27 cellular contexts compared by ENCODE assay signal in the genomic region with DNA sequence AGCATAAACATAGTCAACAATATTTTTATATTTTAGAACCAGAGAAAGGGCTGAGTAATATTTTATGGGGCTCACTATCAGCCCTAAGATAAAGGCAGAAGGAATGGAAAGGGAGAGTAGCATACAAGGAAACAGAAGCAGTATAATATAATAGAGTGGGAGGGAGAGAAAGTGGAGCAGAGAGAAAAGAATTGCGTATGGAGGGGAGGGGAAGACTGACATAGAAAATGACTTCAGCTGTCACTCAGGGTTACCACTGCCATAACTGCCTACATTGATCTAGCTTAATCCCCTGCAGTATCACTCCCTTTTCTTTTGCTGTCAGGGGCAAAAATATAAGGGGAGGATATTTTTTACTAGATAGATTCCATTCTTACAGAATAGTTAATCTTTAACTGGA.
"Had no signal": no experiment of that assay in that cellular context is flagged by ENCODE, and none has a peak within 500 bp of the region (broad histone marks: within the 10 kb centered on the region; RNA-seq: fewer than 3 reads in every experiment).

No MANE protein-coding gene starts in this region.

- H3K79me2 ChIP-seq: parathyroid adenoma had no signal

- H3K36me3 ChIP-seq: ascending aorta, brain microvascular endothelial cell, left lung, thoracic aorta, uterus had no signal

- H3K9ac ChIP-seq: parathyroid adenoma had no signal

- H3K4me3 ChIP-seq: ascending aorta, coronary artery, dorsolateral prefrontal cortex, left lung, lung, psoas muscle, thoracic aorta, uterus had no signal

- H3K9me3 ChIP-seq: psoas muscle, thoracic aorta, uterus had no signal

- H3K4me1 ChIP-seq: ascending aorta, left lung, parathyroid adenoma, psoas muscle, uterus had no signal

- H3K27ac ChIP-seq: ascending aorta, brain microvascular endothelial cell, coronary artery, dorsolateral prefrontal cortex, left lung, parathyroid adenoma, psoas muscle, thoracic aorta, uterus had no signal

- DNase-seq: activated CD4-positive, alpha-beta memory T cell treated with anti-CD3 and anti-CD28 coated beads for 36 hours; activated CD4-positive, alpha-beta T cell treated with anti-CD3 and anti-CD28 coated beads, Interleukin-2, amount 10 ng/mL, durations not matched to agents 24 days and 14 days; activated CD4-positive, CD25-positive, alpha-beta regulatory T cell treated with anti-CD3 and anti-CD28 coated beads, Interleukin-2, amount 50 U/mL, for 72 hours; activated CD8-positive, alpha-beta memory T cell treated with anti-CD3 and anti-CD28 coated beads, Interleukin-2, amount 50 U/mL, for 4 hours; activated gamma-delta T cell; activated naive CD4-positive, alpha-beta T cell treated with anti-CD3 and anti-CD28 coated beads, Interleukin-2, amount 10 ng/mL, durations not matched to agents 7 days and 5 days; activated naive CD8-positive, alpha-beta T cell treated with anti-CD3 and anti-CD28 coated beads, Interleukin-2, amount 10 ng/mL, durations not matched to agents 7 days and 5 days; activated T-cell treated with anti-CD3 and anti-CD28 coated beads, Interleukin-2, amount 50 U/mL, for 24 hours; brain microvascular endothelial cell; dorsolateral prefrontal cortex; effector memory CD4-positive, alpha-beta T cell; left lung; psoas muscle; right cardiac atrium; stimulated activated CD4-positive, alpha-beta T cell treated with anti-CD3 and anti-CD28 coated beads, Interleukin-12 subunit alpha, Interleukin-12 subunit beta, amount 100 ng/mL, for 4 hours; stimulated activated CD4-positive, alpha-beta T cell treated with anti-CD3 and anti-CD28 coated beads, Interleukin-4, amount 100 ng/mL, for 24 hours; T-helper 2 cell; trophoblast cell; uterus had no signal

- H3K27me3 ChIP-seq: ascending aorta, brain microvascular endothelial cell, left lung, uterus had no signal

- FAIRE-seq: frontal cortex, islet of Langerhans had no signal

- H2AFZ ChIP-seq: parathyroid adenoma had no signal

- ATAC-seq: left lung; psoas muscle; right cardiac atrium; stimulated activated effector memory CD8-positive, alpha-beta T cell treated with anti-CD3 and anti-CD28 coated beads, Interleukin-12 subunit alpha, Interleukin-12 subunit beta, amount 100 ng/mL, for 72 hours had no signal
